1 cellular context compared by ENCODE assay signal in the genomic region with DNA sequence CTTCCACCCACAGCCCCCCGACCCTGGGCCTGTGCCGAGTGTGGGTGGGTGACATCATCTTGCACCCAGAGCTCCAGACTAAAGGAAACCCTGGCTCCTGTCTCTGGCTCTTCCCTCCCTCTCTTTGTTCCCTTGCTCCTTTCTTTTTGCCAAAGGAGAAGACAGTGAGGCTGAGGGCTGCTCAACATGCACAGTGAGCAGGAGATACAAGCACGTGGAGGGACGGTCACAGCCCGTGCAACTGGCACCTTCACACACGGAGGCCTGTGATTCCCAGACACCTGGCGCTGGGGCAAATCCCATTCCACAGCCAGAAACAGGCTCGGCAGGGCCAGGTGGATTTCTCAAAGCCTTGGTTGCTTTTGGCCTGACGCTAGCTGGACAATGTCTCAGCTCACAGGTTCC.
A peak's percentile ranks its signal among the peaks of the same experiment; 100 is the strongest.
TF ChIP-seq lines count a peak whose summit lies in the region.

No MANE protein-coding gene starts in this region.

TF ChIP-seq in GM12878, 131 proteins besides CTCF, POLR2A, EP300 and RAD21:
- peak; percentile 23; the same call in 1 of the 2 replicates for TF ChIP-seq IKZF1 (conservative IDR thresholded peaks at IDR 0.05)
- peak; percentile 57; the same call in 1 of the 2 replicates for TF ChIP-seq NKRF (conservative IDR thresholded peaks at IDR 0.05)
- 0 out of 2 replicates have a peak, but pooled peaks have one; percentile 6 for TF ChIP-seq GATAD2B (conservative IDR thresholded peaks at IDR 0.05; ENCODE audit: low read depth)
- 0 out of 4 replicates have a peak, but pooled peaks of 1 of the 2 experiments have one; percentile 14 for TF ChIP-seq IKZF2 (IDR thresholded peaks at IDR 0.05)
- TF ChIP-seq, protein P1, sequence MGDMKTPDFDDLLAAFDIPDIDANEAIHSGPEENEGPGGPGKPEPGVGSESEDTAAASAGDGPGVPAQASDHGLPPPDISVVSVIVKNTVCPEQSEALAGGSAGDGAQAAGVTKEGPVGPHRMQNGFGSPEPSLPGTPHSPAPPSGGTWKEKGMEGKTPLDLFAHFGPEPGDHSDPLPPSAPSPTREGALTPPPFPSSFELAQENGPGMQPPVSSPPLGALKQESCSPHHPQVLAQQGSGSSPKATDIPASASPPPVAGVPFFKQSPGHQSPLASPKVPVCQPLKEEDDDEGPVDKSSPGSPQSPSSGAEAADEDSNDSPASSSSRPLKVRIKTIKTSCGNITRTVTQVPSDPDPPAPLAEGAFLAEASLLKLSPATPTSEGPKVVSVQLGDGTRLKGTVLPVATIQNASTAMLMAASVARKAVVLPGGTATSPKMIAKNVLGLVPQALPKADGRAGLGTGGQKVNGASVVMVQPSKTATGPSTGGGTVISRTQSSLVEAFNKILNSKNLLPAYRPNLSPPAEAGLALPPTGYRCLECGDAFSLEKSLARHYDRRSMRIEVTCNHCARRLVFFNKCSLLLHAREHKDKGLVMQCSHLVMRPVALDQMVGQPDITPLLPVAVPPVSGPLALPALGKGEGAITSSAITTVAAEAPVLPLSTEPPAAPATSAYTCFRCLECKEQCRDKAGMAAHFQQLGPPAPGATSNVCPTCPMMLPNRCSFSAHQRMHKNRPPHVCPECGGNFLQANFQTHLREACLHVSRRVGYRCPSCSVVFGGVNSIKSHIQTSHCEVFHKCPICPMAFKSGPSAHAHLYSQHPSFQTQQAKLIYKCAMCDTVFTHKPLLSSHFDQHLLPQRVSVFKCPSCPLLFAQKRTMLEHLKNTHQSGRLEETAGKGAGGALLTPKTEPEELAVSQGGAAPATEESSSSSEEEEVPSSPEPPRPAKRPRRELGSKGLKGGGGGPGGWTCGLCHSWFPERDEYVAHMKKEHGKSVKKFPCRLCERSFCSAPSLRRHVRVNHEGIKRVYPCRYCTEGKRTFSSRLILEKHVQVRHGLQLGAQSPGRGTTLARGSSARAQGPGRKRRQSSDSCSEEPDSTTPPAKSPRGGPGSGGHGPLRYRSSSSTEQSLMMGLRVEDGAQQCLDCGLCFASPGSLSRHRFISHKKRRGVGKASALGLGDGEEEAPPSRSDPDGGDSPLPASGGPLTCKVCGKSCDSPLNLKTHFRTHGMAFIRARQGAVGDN (IDR thresholded peaks at IDR 0.05): peak; percentile 42; the same call in 1 of the 2 replicates
- TF ChIP-seq BHLHE40 (IDR thresholded peaks at IDR 0.05; ENCODE audit: borderline replicate concordance in 1 of 2, low read depth in 2 of 2, low read length in 1 of 2): peak in 1 of 2 experiments; percentile 45; a peak in 2 of 4 replicates
- peak; percentile 74 for TF ChIP-seq HDGF (IDR thresholded peaks at IDR 0.05)
- peak; percentile 29; the same call in 1 of the 2 replicates for TF ChIP-seq ATF7 (IDR thresholded peaks at IDR 0.05; ENCODE audit: low read depth)
- TF ChIP-seq SMARCA5 (IDR thresholded peaks at IDR 0.05): peak; percentile 59; the same call in 1 of the 2 replicates
